Comparison of ENCODE assay signal across 9 cellular contexts in genomic region chr22:40396882-40397281, GRCh38. TPM values are rescaled to one million over a fixed set of nuclear protein-coding genes. Genes with fewer than 3 reads are reported as not detected.
DNase-seq lines count a peak whose midpoint lies in the region; ATAC-seq, FAIRE-seq and TF ChIP-seq lines count a peak whose summit lies in the region.
"Had no signal": no experiment of that assay in that cellular context is flagged by ENCODE, and none has a peak within 500 bp of the region (broad histone marks: within the 10 kb centered on the region; RNA-seq: fewer than 3 reads in every experiment).

No MANE protein-coding gene starts in this region.

- POLR2A ChIA-PET in HepG2 (lab: Yijun Ruan, JAX) = no interaction called here

- ATAC-seq in right lobe of liver (peak in 3 of 4 donors; percentile 41 to 62 (median 56)), HepG2 (no peak), sciatic nerve (no peak), GM18870 (IDR thresholded peaks at IDR 0.05; ENCODE audit: unreplicated experiment) (no peak), HG03159 (IDR thresholded peaks at IDR 0.05; ENCODE audit: unreplicated experiment) (no peak)

- H3K27me3 ChIP-seq in right lobe of liver = no peaks in the 10 kb centered on the region
- H3K27me3 ChIP-seq in HepG2 (ENCODE audit: control insufficient read depth in 1 of 2, insufficient read depth in 2 of 2, low read length in 2 of 2) = no peaks in the 10 kb centered on the region

- H3K9ac ChIP-seq in HepG2 (ENCODE audit: insufficient read depth, low read depth, low read length) (no peak overlapping the region), kidney (ENCODE audit: low read length in 2 of 2) (no peak overlapping the region)

- 56% methylated on average over 4 of the region's 4 CpGs for WGBS in right lobe of liver (ENCODE audit: insufficient coverage, low coverage, low lambda C conversion rate, missing lambda C conversion rate)
- 86% methylated on average over 4 of the region's 4 CpGs for WGBS in HepG2 (ENCODE audit: low lambda C conversion rate)

- H3K27ac ChIP-seq in right lobe of liver (no peak overlapping the region), HepG2 (ENCODE audit: extremely low read length, insufficient read depth, low read length) (no peak overlapping the region), kidney (ENCODE audit: low read depth in 2 of 2, low read length in 2 of 2) (peak overlapping the region in 1 of 2 donors; percentile 62)

- no peak for TF ChIP-seq POLR2A in right lobe of liver (IDR thresholded peaks at IDR 0.05)
- TF ChIP-seq POLR2A in HepG2 (IDR thresholded peaks at IDR 0.05; ENCODE audit: insufficient read depth in 1 of 2, low read depth in 2 of 2, low read length in 2 of 2) = no peak

- CTCF ChIA-PET in HepG2 (lab: Yijun Ruan, JAX; ENCODE audit: low intra/inter-chr PET ratio, low total read pairs) = no interaction called here

- no peaks in the 10 kb centered on the region for H4K20me1 ChIP-seq in HepG2 (ENCODE audit: insufficient read depth, low read length)

- TF ChIP-seq RAD21 in HepG2 (CRISPR knock-in tag; IDR thresholded peaks at IDR 0.05) = no peak

- intact Hi-C loops in right lobe of liver (cut with DNase I) = no loop called here
- intact Hi-C loops in HepG2 (cut with micrococcal nuclease; ENCODE audit: unreplicated experiment) = no loop called here
- intact Hi-C loops in kidney (cut with DNase I) = no loop called here
- intact Hi-C loops in sciatic nerve (cut with DNase I) = no loop called here

- BruUV-seq in HepG2 (replicated peaks; lab: Mats Ljungman, UMichigan) = no TSS peak

- DNase-seq in right lobe of liver (no peak), HepG2 (ENCODE audit: low spot score) (no peak), astrocyte of the hippocampus (ENCODE audit: low read depth, low spot score) (peak; percentile 83), kidney (peak; percentile 77), sciatic nerve (ENCODE audit: low spot score) (no peak), SKM-1 treated with dmso at 0.1 percent for 144 hours (lab: John Stamatoyannopoulos, UW; ENCODE audit: unreplicated experiment) (no peak)
- DNase-seq: DND-41 had no signal

- no peaks in the 10 kb centered on the region for H3K79me2 ChIP-seq in HepG2 (ENCODE audit: insufficient read depth, low read length)

- no peak for TF ChIP-seq CTCF in right lobe of liver (IDR thresholded peaks at IDR 0.05)
- no peak for TF ChIP-seq CTCF in HepG2 (CRISPR knock-in tag; IDR thresholded peaks at IDR 0.05)
- no peak for TF ChIP-seq CTCF in kidney (IDR thresholded peaks at IDR 0.05; ENCODE audit: borderline replicate concordance, extremely low read depth, insufficient read depth)

- TF ChIP-seq EP300 in HepG2 (IDR thresholded peaks at IDR 0.05; ENCODE audit: low read depth in 2 of 2, low read length in 2 of 2) (no peak), HepG2 (CRISPR knock-in tag; IDR thresholded peaks at IDR 0.05; ENCODE audit: borderline replicate concordance) (no peak)

- FAIRE-seq in HepG2 (lab: Jason Lieb, UNC) (no peak), kidney (lab: Jason Lieb, UNC) (no peak)

- no peaks in the 10 kb centered on the region for H3K9me3 ChIP-seq in right lobe of liver
- no peaks in the 10 kb centered on the region for H3K9me3 ChIP-seq in HepG2 (ENCODE audit: low read length)
- no peaks in the 10 kb centered on the region for H3K9me3 ChIP-seq in kidney (ENCODE audit: control insufficient read depth in 1 of 2, low read length in 2 of 2)

- H3K4me3 ChIP-seq in right lobe of liver = no peak overlapping the region
- H3K4me3 ChIP-seq in HepG2 (replicated peaks in 1 of 3; ENCODE audit: insufficient read depth in 1 of 3, low read depth in 2 of 3, low read length in 3 of 3) = no peak overlapping the region
- H3K4me3 ChIP-seq in kidney (ENCODE audit: low read length in 2 of 2) = no peak overlapping the region

- no peak overlapping the region for H3K4me2 ChIP-seq in HepG2 (ENCODE audit: low read depth, low read length)

- no peak overlapping the region for H2AFZ ChIP-seq in HepG2 (ENCODE audit: low read length)

- H3K4me1 ChIP-seq in right lobe of liver (no peaks in the 10 kb centered on the region), HepG2 (ENCODE audit: insufficient read depth, low read length) (no peaks in the 10 kb centered on the region), kidney (ENCODE audit: control insufficient read depth in 1 of 2, insufficient read depth in 1 of 2, low read depth in 1 of 2, low read length in 2 of 2) (peaks cover 0 to 4% of the 10 kb centered on the region in 2 donors)

- peaks cover 0 to 7% (median 5%) of the 10 kb centered on the region in 4 donors for H3K36me3 ChIP-seq in right lobe of liver
- peaks cover 0 to 5% of the 10 kb centered on the region in 2 experiments; a peak in 1 of 5 replicates for H3K36me3 ChIP-seq in HepG2 (replicated peaks in 1 of 2; ENCODE audit: control insufficient read depth in 1 of 2, insufficient read depth in 2 of 2, low read length in 2 of 2)
- peaks cover 2 to 11% of the 10 kb centered on the region in 2 donors for H3K36me3 ChIP-seq in kidney (ENCODE audit: control insufficient read depth in 1 of 2, insufficient read depth in 2 of 2, low read length in 2 of 2)

- in situ Hi-C loops in HepG2 (cut with HindIII; ENCODE audit: extremely low pct_ligation_motif_present, low pct_unique_long_range_greater_than_20kb) = no loop called here

TF ChIP-seq in HepG2, 621 proteins besides CTCF, POLR2A, EP300 and RAD21:
- TF ChIP-seq HOXA7 (CRISPR knock-in tag; IDR thresholded peaks at IDR 0.05) (no peak), TOPORS (CRISPR knock-in tag; IDR thresholded peaks at IDR 0.05) (no peak), XBP1 (CRISPR knock-in tag; IDR thresholded peaks at IDR 0.05) (no peak), RFXANK (CRISPR knock-in tag; IDR thresholded peaks at IDR 0.05) (no peak), NONO (IDR thresholded peaks at IDR 0.05) (no peak), NONO (CRISPR knock-in tag; conservative IDR thresholded peaks at IDR 0.05) (no peak), ZNF569 (CRISPR knock-in tag; IDR thresholded peaks at IDR 0.05; ENCODE audit: borderline replicate concordance) (no peak)

RNA-seq across cellular contexts. Expression of gene SGSM3, which starts 26.5 kb away (rescaled TPM):
- total RNA-seq in right lobe of liver (10 to 100 TPM; 19.3 to 27.1 (median 25.8) TPM), HepG2 (2016; rRNA removed; fragmentation: Illumina TruSeq; extraction: Trizol) (10.8 and 15.7 TPM in 2 replicates), kidney (56.4 TPM), sciatic nerve (55.9 TPM)
- total RNA-seq in HepG2 (2016; cell fraction: cytosol; rRNA removed; fragmentation: Illumina TruSeq; extraction: Trizol; ENCODE audit: low read depth) = 12.7 and 13.4 TPM in 2 replicates
- 8.1 and 17.9 TPM in 2 replicates for total RNA-seq in HepG2 (2016; cell fraction: insoluble cytoplasmic fraction; rRNA removed; fragmentation: Illumina TruSeq; extraction: Trizol)
- 12.6 and 12.7 TPM in 2 replicates for total RNA-seq in HepG2 (2016; cell fraction: membrane; rRNA removed; fragmentation: Illumina TruSeq; extraction: Trizol)
- total RNA-seq in HepG2 (2016; cell fraction: nucleus; rRNA removed; fragmentation: Illumina TruSeq; extraction: Trizol) = 18.0 and 19.9 TPM in 2 replicates
- polyA plus RNA-seq in HepG2 (2011; rRNA removed) (23.8 and 30.6 TPM in 2 replicates), kidney (ENCODE audit: insufficient read depth, low read depth, low replicate concordance) (52.2 TPM)
- 8.3 and 16.1 TPM in 2 replicates for polyA plus RNA-seq in HepG2 (2011; cell fraction: cytosol; rRNA removed)
- 265 and 362 TPM in 2 replicates for polyA plus RNA-seq in HepG2 (2011; cell fraction: nucleus; rRNA removed)
- 12.7 and 19.1 TPM in 2 replicates for polyA plus RNA-seq in HepG2 (2012)
- 5.0 and 5.7 TPM in 2 replicates for polyA plus RNA-seq in HepG2 (2016; cell fraction: cytosol; fragmentation: Illumina TruSeq; extraction: Trizol; ENCODE audit: low read depth)
- polyA plus RNA-seq in HepG2 (2016; cell fraction: insoluble cytoplasmic fraction; fragmentation: Illumina TruSeq; extraction: Trizol; ENCODE audit: low read depth) = 8.9 and 11.3 TPM in 2 replicates
- 8.8 and 9.1 TPM in 2 replicates for polyA plus RNA-seq in HepG2 (2016; cell fraction: membrane; fragmentation: Illumina TruSeq; extraction: Trizol; ENCODE audit: low read depth)
- 46.2 and 59.6 TPM in 2 replicates for polyA plus RNA-seq in HepG2 (2016; cell fraction: nucleus; fragmentation: Illumina TruSeq; extraction: Trizol; ENCODE audit: insufficient read depth, low read depth)
- polyA minus RNA-seq in HepG2 (2011; rRNA and poly(A)+ RNA removed; ENCODE audit: low replicate concordance) = 20.1 and 47.7 TPM in 2 replicates
- polyA minus RNA-seq in HepG2 (2011; cell fraction: cytosol; rRNA and poly(A)+ RNA removed) = 3.8 and 6.1 TPM in 2 replicates
- polyA minus RNA-seq in HepG2 (2011; cell fraction: nucleus; rRNA and poly(A)+ RNA removed) = 22.9 and 34.2 TPM in 2 replicates

RNA-seq across cellular contexts. Expression of gene ADSL, which starts 50.6 kb away (rescaled TPM):
- total RNA-seq in right lobe of liver = 10 to 100 TPM; 15.1 to 47.6 (median 24.9) TPM
- total RNA-seq in HepG2 (2016; rRNA removed; fragmentation: Illumina TruSeq; extraction: Trizol) = 174 and 246 TPM in 2 replicates
- total RNA-seq in HepG2 (2016; cell fraction: cytosol; rRNA removed; fragmentation: Illumina TruSeq; extraction: Trizol; ENCODE audit: low read depth) = 48.4 and 50.9 TPM in 2 replicates
- total RNA-seq in HepG2 (2016; cell fraction: insoluble cytoplasmic fraction; rRNA removed; fragmentation: Illumina TruSeq; extraction: Trizol) = 170 and 259 TPM in 2 replicates
- total RNA-seq in HepG2 (2016; cell fraction: membrane; rRNA removed; fragmentation: Illumina TruSeq; extraction: Trizol) = 74.9 and 82.1 TPM in 2 replicates
- 104 TPM in 2 replicates for total RNA-seq in HepG2 (2016; cell fraction: nucleus; rRNA removed; fragmentation: Illumina TruSeq; extraction: Trizol)
- polyA plus RNA-seq in HepG2 (2011; rRNA removed) = 123 and 126 TPM in 2 replicates
- 146 and 165 TPM in 2 replicates for polyA plus RNA-seq in HepG2 (2011; cell fraction: cytosol; rRNA removed)
- polyA plus RNA-seq in HepG2 (2011; cell fraction: nucleus; rRNA removed) = 121 and 128 TPM in 2 replicates
- 85.3 and 95.9 TPM in 2 replicates for polyA plus RNA-seq in HepG2 (2012)
- polyA plus RNA-seq in HepG2 (2016; cell fraction: cytosol; fragmentation: Illumina TruSeq; extraction: Trizol; ENCODE audit: low read depth) = 29.4 and 31.7 TPM in 2 replicates
- 192 and 202 TPM in 2 replicates for polyA plus RNA-seq in HepG2 (2016; cell fraction: insoluble cytoplasmic fraction; fragmentation: Illumina TruSeq; extraction: Trizol; ENCODE audit: low read depth)
- polyA plus RNA-seq in HepG2 (2016; cell fraction: membrane; fragmentation: Illumina TruSeq; extraction: Trizol; ENCODE audit: low read depth) = 40.9 and 42.5 TPM in 2 replicates
- polyA plus RNA-seq in HepG2 (2016; cell fraction: nucleus; fragmentation: Illumina TruSeq; extraction: Trizol; ENCODE audit: insufficient read depth, low read depth) = 112 and 125 TPM in 2 replicates
- polyA minus RNA-seq in HepG2 (2011; rRNA and poly(A)+ RNA removed; ENCODE audit: low replicate concordance) = 148 and 183 TPM in 2 replicates
- 49.9 and 55.2 TPM in 2 replicates for polyA minus RNA-seq in HepG2 (2011; cell fraction: cytosol; rRNA and poly(A)+ RNA removed)
- polyA minus RNA-seq in HepG2 (2011; cell fraction: nucleus; rRNA and poly(A)+ RNA removed) = 79.3 and 97.1 TPM in 2 replicates
- total RNA-seq in kidney = 42.5 TPM
- 57.5 TPM for polyA plus RNA-seq in kidney (ENCODE audit: insufficient read depth, low read depth, low replicate concordance)
- total RNA-seq in sciatic nerve = 32.8 TPM

Comparison
In these comparisons a context has a peak if more than half of its experiments do, and no peak if none do; other contexts are left out.
1. ATAC-seq: peak in right lobe of liver (3 of 4); none in HepG2 (single experiment), sciatic nerve (single experiment), GM18870 (single experiment) and HG03159 (single experiment).
2. DNase-seq: peak in astrocyte of the hippocampus (single experiment) and kidney (single experiment); none in right lobe of liver (0 of 3), HepG2 (single experiment), sciatic nerve (single experiment) and SKM-1 treated with dmso at 0.1 percent for 144 hours (single experiment).